Comparison of ENCODE assay signal across 1 cellular context in the genomic region with DNA sequence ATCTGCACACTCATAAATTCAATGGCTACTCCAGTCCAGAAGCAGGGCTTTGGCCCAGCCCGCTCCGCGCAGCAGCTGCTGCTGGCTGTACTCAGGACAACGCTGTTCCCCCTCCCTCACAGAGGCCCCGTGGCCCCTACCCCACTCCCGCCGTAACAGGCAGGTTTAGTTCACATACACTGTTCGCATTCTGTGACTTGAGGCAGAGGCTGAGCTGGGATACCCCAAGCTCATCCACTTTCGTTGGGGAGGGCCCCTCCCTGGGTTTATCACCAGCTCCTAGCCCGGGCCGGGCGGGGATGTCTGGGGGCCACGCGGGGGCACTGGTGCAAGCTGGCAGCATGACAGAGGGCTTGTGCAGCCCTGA.
TF ChIP-seq lines count a peak whose summit lies in the region.

No MANE protein-coding gene starts in this region.

TF ChIP-seq in HepG2, 621 proteins besides CTCF, POLR2A, EP300 and RAD21:
- TF ChIP-seq ZFP62 (CRISPR knock-in tag; IDR thresholded peaks at IDR 0.05) (no peak), U2AF2 (IDR thresholded peaks at IDR 0.05; ENCODE audit: low read depth, low read length) (no peak), PHF5A (CRISPR knock-in tag; IDR thresholded peaks at IDR 0.05; ENCODE audit: low read depth, unreplicated experiment) (no peak), ZNF784 (CRISPR knock-in tag; IDR thresholded peaks at IDR 0.05; ENCODE audit: borderline replicate concordance) (no peak), HNF4A (CRISPR knock-in tag; IDR thresholded peaks at IDR 0.05) (no peak), NFIC (IDR thresholded peaks at IDR 0.05; ENCODE audit: low read length) (no peak), PRPF4 (IDR thresholded peaks at IDR 0.05; ENCODE audit: low read depth, low read length, poor library complexity, severe bottlenecking) (no peak), CERS6 (CRISPR knock-in tag; IDR thresholded peaks at IDR 0.05) (no peak), ZNF274 (CRISPR knock-in tag; IDR thresholded peaks at IDR 0.05) (no peak), ZNF720 (CRISPR knock-in tag; IDR thresholded peaks at IDR 0.05) (no peak), NFATC3 (CRISPR knock-in tag; IDR thresholded peaks at IDR 0.05) (no peak), ZNF781 (CRISPR knock-in tag; IDR thresholded peaks at IDR 0.05; ENCODE audit: borderline replicate concordance, not compliant biosample characterization) (no peak), ZC3H13 (CRISPR knock-in tag; IDR thresholded peaks at IDR 0.05) (no peak)
